15 cellular contexts compared by ENCODE assay signal in genomic region chr7:372939-373791, GRCh38.
A peak's percentile ranks its signal among the peaks of the same experiment; 100 is the strongest.
DNase-seq lines count a peak whose midpoint lies in the region; ATAC-seq, FAIRE-seq and TF ChIP-seq lines count a peak whose summit lies in the region.
"Had no signal": no experiment of that assay in that cellular context is flagged by ENCODE, and none has a peak within 500 bp of the region (broad histone marks: within the 10 kb centered on the region; RNA-seq: fewer than 3 reads in every experiment).

No MANE protein-coding gene starts in this region.

- H3K9me3 ChIP-seq in SK-N-SH, result no peaks in the 10 kb centered on the region
- no peaks in the 10 kb centered on the region for H3K9me3 ChIP-seq in kidney (ENCODE audit: control insufficient read depth in 1 of 2, low read length in 2 of 2)
- H3K9me3 ChIP-seq: esophagus squamous epithelium had no signal

- H3F3A ChIP-seq in SK-N-SH (replicated peaks; ENCODE audit: insufficient read depth), result no peaks in the 10 kb centered on the region

- H3K36me3 ChIP-seq in SK-N-SH (replicated peaks in 1 of 2; ENCODE audit: control insufficient read depth in 1 of 2, insufficient read depth in 2 of 2, low read length in 1 of 2) (no peaks in the 10 kb centered on the region), kidney (ENCODE audit: control insufficient read depth in 1 of 2, insufficient read depth in 2 of 2, low read length in 2 of 2) (no peaks in the 10 kb centered on the region)
- H3K36me3 ChIP-seq: esophagus squamous epithelium had no signal

- DNase-seq in SK-N-SH (peak; percentile 34), HuH-7.5 (ENCODE audit: low spot score) (peak; percentile 97), kidney (peak; percentile 65), renal cortical epithelial cell (ENCODE audit: low read depth) (peak; percentile 10), glomerular visceral epithelial cell (ENCODE audit: extremely low spot score) (no peak)
- DNase-seq: 8988T; activated CD8-positive, alpha-beta T cell treated with anti-CD3 and anti-CD28 coated beads, Interleukin-2, amount 10 ng/mL, durations not matched to agents 7 days and 5 days; esophagus squamous epithelium; NCI-H187; NCI-H526 treated with DMSO at 0.1 percent for 48 hours; RPMI8226 had no signal

- CTCF ChIA-PET in SK-N-SH (lab: Yijun Ruan, JAX), result no interaction called here

- no peaks in the 10 kb centered on the region for H3K79me2 ChIP-seq in SK-N-SH (ENCODE audit: insufficient read depth)

- POLR2A ChIA-PET in SK-N-SH (lab: Yijun Ruan, JAX), result no interaction called here

- H3K27me3 ChIP-seq in SK-N-SH (ENCODE audit: insufficient read depth), result no peaks in the 10 kb centered on the region

- intact Hi-C loops in kidney (cut with DNase I), result no loop called here

- no peaks in the 10 kb centered on the region for H3K9me2 ChIP-seq in SK-N-SH

- 73% methylated on average over 39 of the region's 39 CpGs for WGBS in SK-N-SH (ENCODE audit: low lambda C conversion rate)

- no peak overlapping the region for H3K4me3 ChIP-seq in SK-N-SH (ENCODE audit: low read depth in 2 of 2, low read length in 1 of 2)
- H3K4me3 ChIP-seq in kidney (ENCODE audit: low read length in 2 of 2), result no peak overlapping the region
- H3K4me3 ChIP-seq: esophagus squamous epithelium, K562 had no signal

- no peak overlapping the region for H3K9ac ChIP-seq in SK-N-SH
- H3K9ac ChIP-seq in kidney (ENCODE audit: low read length in 2 of 2), result no peak overlapping the region

- no peak for TF ChIP-seq EP300 in SK-N-SH (IDR thresholded peaks at IDR 0.05; ENCODE audit: borderline replicate concordance in 1 of 2, low read depth in 1 of 2, low read length in 1 of 2)

- no peaks in the 10 kb centered on the region for H4K20me1 ChIP-seq in SK-N-SH (ENCODE audit: insufficient read depth)

- no peak overlapping the region for H3K4me2 ChIP-seq in SK-N-SH

- ATAC-seq in SK-N-SH treated with all-trans-retinoic acid at 6 μM for 48 hours (no peak), GM21825 (IDR thresholded peaks at IDR 0.05; ENCODE audit: unreplicated experiment) (no peak), HG03095 (IDR thresholded peaks at IDR 0.05; ENCODE audit: unreplicated experiment) (no peak)
- ATAC-seq: activated CD8-positive, alpha-beta T cell treated with anti-CD3 and anti-CD28 coated beads, Interleukin-2, amount 10 ng/mL, durations not matched to agents 7 days and 5 days; K562 had no signal

- FAIRE-seq in kidney (lab: Jason Lieb, UNC), result no peak
- FAIRE-seq: K562 had no signal

- TF ChIP-seq CTCF in SK-N-SH (IDR thresholded peaks at IDR 0.05) (no peak), kidney (IDR thresholded peaks at IDR 0.05; ENCODE audit: borderline replicate concordance, extremely low read depth, insufficient read depth) (no peak)

- H3K4me1 ChIP-seq in SK-N-SH (ENCODE audit: control insufficient read depth in 1 of 2, insufficient read depth in 2 of 2, low read depth in 1 of 2, low read length in 1 of 2) (no peaks in the 10 kb centered on the region), kidney (ENCODE audit: control insufficient read depth in 1 of 2, insufficient read depth in 1 of 2, low read depth in 1 of 2, low read length in 2 of 2) (peaks cover 0 to 10% of the 10 kb centered on the region in 2 donors)

- H2AFZ ChIP-seq in SK-N-SH (ENCODE audit: low read depth), result no peak overlapping the region

- no peak overlapping the region for H3K27ac ChIP-seq in SK-N-SH (ENCODE audit: low read depth in 2 of 2, low read length in 1 of 2)
- no peak overlapping the region for H3K27ac ChIP-seq in kidney (ENCODE audit: low read depth in 2 of 2, low read length in 2 of 2)
- H3K27ac ChIP-seq: esophagus squamous epithelium had no signal

- TF ChIP-seq RAD21 in SK-N-SH (IDR thresholded peaks at IDR 0.05; ENCODE audit: low read length), result no peak

TF ChIP-seq in SK-N-SH, 30 proteins besides CTCF, POLR2A, EP300 and RAD21 (continues in another document):
- TF ChIP-seq GABPA (IDR thresholded peaks at IDR 0.05; ENCODE audit: low read depth) (no peak), REST (IDR thresholded peaks at IDR 0.05; ENCODE audit: low read depth, low read length) (no peak), SMC3 (IDR thresholded peaks at IDR 0.05; ENCODE audit: low read depth, low read length) (no peak), EZH2phosphoT487 (IDR thresholded peaks at IDR 0.05; ENCODE audit: borderline replicate concordance, low read depth) (no peak), GATA2 (CRISPR knock-in tag; IDR thresholded peaks at IDR 0.05) (no peak), FOXM1 (IDR thresholded peaks at IDR 0.05; ENCODE audit: low read depth) (no peak), PBX3 (IDR thresholded peaks at IDR 0.05) (no peak), RCOR1 (IDR thresholded peaks at IDR 0.05; ENCODE audit: low read length) (no peak)

TF ChIP-seq in SK-N-SH treated with all-trans-retinoic acid at 6 μM for 48 hours, 23 proteins besides CTCF, POLR2A, EP300 and RAD21:
- no peak for TF ChIP-seq ARNTL (CRISPR knock-in tag; IDR thresholded peaks at IDR 0.05; ENCODE audit: borderline replicate concordance, low read depth)
